In the genomic region with DNA sequence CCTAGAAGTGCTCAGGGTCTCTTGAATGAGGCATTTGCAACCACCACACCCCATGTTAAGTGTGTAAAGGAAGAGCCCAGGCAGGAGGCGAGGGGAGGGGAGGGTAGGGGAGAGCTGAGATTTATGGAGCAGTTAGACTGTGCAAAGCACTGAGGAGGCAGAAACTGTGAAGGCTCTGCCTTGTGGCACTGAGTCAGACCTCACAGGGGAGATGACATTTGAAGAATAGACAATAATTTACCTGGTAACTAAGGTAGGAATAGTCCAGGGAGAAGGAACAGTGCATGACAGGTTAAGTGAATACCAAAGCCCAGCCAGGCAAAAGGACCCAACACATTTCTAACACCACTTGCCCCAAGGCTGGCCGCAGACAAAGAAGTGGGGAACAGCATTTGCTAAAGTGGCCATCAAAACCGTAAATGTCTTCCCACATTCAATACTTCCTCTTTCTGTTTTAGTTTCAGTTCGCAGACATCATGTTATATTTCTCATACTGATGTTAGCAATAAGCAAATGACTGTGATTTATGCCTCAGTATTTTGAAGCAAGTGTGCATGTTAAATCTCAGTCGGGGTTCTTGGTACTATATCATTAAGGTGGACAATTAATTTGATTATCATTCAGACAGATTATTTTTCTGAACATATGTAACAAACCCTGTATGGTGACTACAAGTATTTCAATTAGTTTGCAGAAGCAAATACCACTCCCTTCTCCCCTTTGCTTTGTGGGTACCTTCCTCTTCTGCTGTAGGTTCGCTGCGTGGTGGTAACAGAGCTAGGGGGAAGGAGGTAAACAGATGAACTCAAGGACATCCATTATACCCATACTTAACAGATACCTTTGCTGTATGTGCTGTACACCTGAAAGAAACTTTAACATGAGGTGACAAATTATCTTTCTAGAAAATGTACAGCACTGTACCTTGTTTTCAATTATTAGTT, we compare ENCODE assay signal across 11 cellular contexts. TPM values are rescaled to one million over a fixed set of nuclear protein-coding genes. Genes with fewer than 3 reads are reported as not detected.
DNase-seq lines count a peak whose midpoint lies in the region; ATAC-seq, FAIRE-seq and TF ChIP-seq lines count a peak whose summit lies in the region.
"Had no signal": no experiment of that assay in that cellular context is flagged by ENCODE, and none has a peak within 500 bp of the region (broad histone marks: within the 10 kb centered on the region; RNA-seq: fewer than 3 reads in every experiment).

No MANE protein-coding gene starts in this region.

- no peaks in the 10 kb centered on the region for H3K27me3 ChIP-seq in small intestine (ENCODE audit: control insufficient read depth in 2 of 2, insufficient read depth in 2 of 2, low read length in 2 of 2)

- H3K9me3 ChIP-seq in small intestine (ENCODE audit: control insufficient read depth, low read depth) = no peaks in the 10 kb centered on the region
- H3K9me3 ChIP-seq in kidney (ENCODE audit: control insufficient read depth in 1 of 2, low read length in 2 of 2) = no peaks in the 10 kb centered on the region

- ATAC-seq in HG02763 (IDR thresholded peaks at IDR 0.05; ENCODE audit: unreplicated experiment) = peak; percentile 93
- no peak for ATAC-seq in activated T-cell treated with anti-CD3 and anti-CD28 coated beads, Interleukin-2, amount 50 U/mL, for 72 hours (replicated peaks in 1 of 2)

- no peak overlapping the region for H3K27ac ChIP-seq in small intestine (ENCODE audit: low read depth in 1 of 2, low read length in 1 of 2)
- no peak overlapping the region for H3K27ac ChIP-seq in kidney (ENCODE audit: low read depth in 2 of 2, low read length in 2 of 2)

- no peak for FAIRE-seq in small intestine (lab: Jason Lieb, UNC)
- FAIRE-seq in kidney (lab: Jason Lieb, UNC) = no peak

- no peaks in the 10 kb centered on the region for H3K36me3 ChIP-seq in small intestine (ENCODE audit: control insufficient read depth in 2 of 2, insufficient read depth in 2 of 2, low read length in 2 of 2)
- H3K36me3 ChIP-seq in kidney (ENCODE audit: control insufficient read depth in 1 of 2, insufficient read depth in 2 of 2, low read length in 2 of 2) = no peaks in the 10 kb centered on the region

- peak overlapping the region in 1 of 2 donors; percentile 42 for H3K4me3 Mint-ChIP-seq in activated T-cell treated with anti-CD3 and anti-CD28 coated beads, Interleukin-2, amount 50 U/mL, for 72 hours
- H3K4me3 Mint-ChIP-seq: H9 had no signal

- H3K4me1 Mint-ChIP-seq in activated T-cell treated with anti-CD3 and anti-CD28 coated beads, Interleukin-2, amount 50 U/mL, for 72 hours (ENCODE audit: low read depth) = no peaks in the 10 kb centered on the region

- WGBS in small intestine, 3 donors = 39 to 54% (median 40%) methylated on average over 7 of the region's 7 CpGs

- H3K9ac ChIP-seq in kidney (ENCODE audit: low read length in 2 of 2) = no peak overlapping the region

- DNase-seq in SIG-M5 treated with dmso at 0.1 percent for 504 hours (lab: John Stamatoyannopoulos, UW; ENCODE audit: unreplicated experiment) (peak; percentile 14), SIG-M5 (lab: John Stamatoyannopoulos, UW) (no peak), Kasumi-1 (lab: John Stamatoyannopoulos, UW) (peak; percentile 57 to 70), small intestine (peak; percentile 10), kidney (no peak), OCI-M2 (lab: John Stamatoyannopoulos, UW; ENCODE audit: unreplicated experiment) (no peak)
- DNase-seq in activated T-cell treated with anti-CD3 and anti-CD28 coated beads, Interleukin-2, amount 50 U/mL, for 72 hours = no peak
- DNase-seq: H9, NCI-H524 treated with DMSO at 0.1 percent for 48 hours had no signal

- H3K4me1 ChIP-seq in small intestine (ENCODE audit: control insufficient read depth in 2 of 2, insufficient read depth in 1 of 2, low read depth in 1 of 2, low read length in 1 of 2) = no peaks in the 10 kb centered on the region
- no peaks in the 10 kb centered on the region for H3K4me1 ChIP-seq in kidney (ENCODE audit: control insufficient read depth in 1 of 2, insufficient read depth in 1 of 2, low read depth in 1 of 2, low read length in 2 of 2)

- no peak for TF ChIP-seq CTCF in kidney (IDR thresholded peaks at IDR 0.05; ENCODE audit: borderline replicate concordance, extremely low read depth, insufficient read depth)

- no peak overlapping the region for H3K4me3 ChIP-seq in small intestine (ENCODE audit: low read depth in 1 of 2, low read length in 2 of 2)
- no peak overlapping the region for H3K4me3 ChIP-seq in kidney (ENCODE audit: low read length in 2 of 2)

- H3K36me3 Mint-ChIP-seq in activated T-cell treated with anti-CD3 and anti-CD28 coated beads, Interleukin-2, amount 50 U/mL, for 72 hours (ENCODE audit: insufficient read depth in 2 of 2) = no peaks in the 10 kb centered on the region

- H3K9me3 Mint-ChIP-seq in activated T-cell treated with anti-CD3 and anti-CD28 coated beads, Interleukin-2, amount 50 U/mL, for 72 hours = peaks cover 0 to 2% of the 10 kb centered on the region in 2 donors

- H3K27me3 Mint-ChIP-seq in activated T-cell treated with anti-CD3 and anti-CD28 coated beads, Interleukin-2, amount 50 U/mL, for 72 hours (ENCODE audit: low read depth) = peaks cover 5% of the 10 kb centered on the region

- intact Hi-C loops in kidney (cut with DNase I) = no loop called here

- no peak overlapping the region for H3K27ac Mint-ChIP-seq in activated T-cell treated with anti-CD3 and anti-CD28 coated beads, Interleukin-2, amount 50 U/mL, for 72 hours
- H3K27ac Mint-ChIP-seq: H9 had no signal

RNA-seq across cellular contexts. Expression of gene CDH20, which starts 27.5 kb away (rescaled TPM):
- polyA plus RNA-seq in small intestine = under 1 TPM in 1 of 3 donors, not detected in 2; 0.10 TPM
- total RNA-seq in activated T-cell treated with anti-CD3 and anti-CD28 coated beads, Interleukin-2, amount 50 U/mL, for 72 hours = under 1 TPM; 0.14 to 0.19 TPM
- 0.16 TPM for total RNA-seq in kidney
- polyA plus RNA-seq in kidney (ENCODE audit: insufficient read depth, low read depth, low replicate concordance) = 0.30 TPM
- total RNA-seq: A172, H9 had no signal

Comparison
In these comparisons a context has a peak if more than half of its experiments do, and no peak if none do; other contexts are left out.
1. DNase-seq: peak in SIG-M5 treated with dmso at 0.1 percent for 504 hours (single experiment), Kasumi-1 (2 of 2) and small intestine (single experiment); none in SIG-M5 (single experiment), activated T-cell treated with anti-CD3 and anti-CD28 coated beads, Interleukin-2, amount 50 U/mL, for 72 hours (0 of 2), kidney (single experiment) and OCI-M2 (single experiment).